1 cellular context compared by ENCODE assay signal in the genomic region with DNA sequence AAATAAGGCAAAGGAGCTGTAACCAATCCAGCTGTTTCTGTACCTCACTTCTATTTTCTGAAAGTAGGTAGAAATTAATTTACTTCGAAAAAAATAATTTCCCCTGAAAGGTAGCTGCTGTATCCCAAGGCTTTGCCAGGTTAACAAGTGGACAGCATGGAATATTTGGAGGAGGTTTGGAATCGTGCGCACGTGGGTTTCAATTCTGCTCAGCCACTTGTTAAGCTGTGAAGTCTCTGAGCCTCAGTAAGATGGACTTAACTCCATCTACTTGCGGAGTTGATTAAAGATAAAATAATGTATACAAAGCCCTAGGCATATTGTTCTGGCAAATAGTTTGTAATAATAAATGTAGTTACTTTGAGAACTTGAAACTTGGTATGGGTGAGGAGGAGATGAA.
TF ChIP-seq lines count a peak whose summit lies in the region.

No MANE protein-coding gene starts in this region.

TF ChIP-seq in IMR-90, 13 proteins besides CTCF, POLR2A, EP300 and RAD21:
- TF ChIP-seq MXI1 (IDR thresholded peaks at IDR 0.05; ENCODE audit: borderline replicate concordance, low read depth, low read length): no peak
- TF ChIP-seq BHLHE40 (IDR thresholded peaks at IDR 0.05; ENCODE audit: low read depth, low read length): no peak
